ENCODE assay signal across 9 cellular contexts in the genomic region with DNA sequence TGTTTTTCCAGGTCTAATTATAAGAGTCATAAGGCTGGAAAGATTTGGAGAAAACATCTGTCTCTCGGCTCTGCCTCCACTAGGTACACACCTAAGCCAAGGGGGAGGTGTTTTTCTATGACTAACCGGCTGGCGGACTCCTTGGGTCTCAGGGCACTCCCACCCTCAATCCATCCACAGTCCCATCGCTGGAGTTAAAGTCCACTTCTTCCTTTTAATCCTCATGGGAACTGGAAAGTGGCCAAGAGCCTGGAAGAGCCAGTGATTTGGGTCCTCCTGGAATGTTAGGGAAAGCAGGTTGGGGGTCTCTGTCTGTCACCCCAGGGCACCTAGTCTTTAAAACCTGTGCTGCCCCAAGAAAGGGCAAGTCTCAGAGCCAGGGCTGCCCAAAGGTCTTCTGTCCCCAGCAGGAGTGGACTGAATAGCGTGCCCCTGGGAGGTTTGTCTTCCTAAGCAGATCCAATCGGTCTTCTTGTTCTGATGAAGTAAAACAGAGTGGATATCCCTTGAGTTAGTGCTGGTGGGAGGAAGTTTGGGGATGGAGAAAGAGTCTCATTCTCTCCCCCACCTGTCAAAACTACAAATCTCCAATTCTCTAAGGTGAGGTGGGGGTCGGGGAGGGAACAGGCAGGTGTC.
DNase-seq lines count a peak whose midpoint lies in the region; ATAC-seq and TF ChIP-seq lines count a peak whose summit lies in the region.
"Had no signal": no experiment of that assay in that cellular context is flagged by ENCODE, and none has a peak within 500 bp of the region (broad histone marks: within the 10 kb centered on the region; RNA-seq: fewer than 3 reads in every experiment).

No MANE protein-coding gene starts in this region.

- intact Hi-C loops in Panc1 (cut with micrococcal nuclease; ENCODE audit: unreplicated experiment) = no loop called here
- intact Hi-C loops in tibial artery (cut with DNase I; ENCODE audit: low total_unique reads) = no loop called here

- H3K4me1 ChIP-seq in Panc1 (ENCODE audit: control insufficient read depth, insufficient read depth, low read length) (peaks cover 51% of the 10 kb centered on the region), mesodermal cell (ENCODE audit: control insufficient read depth, insufficient read depth, low read length, poor library complexity, severe bottlenecking) (peaks cover 12% of the 10 kb centered on the region), tibial artery (peaks cover 10 to 69% (median 66%) of the 10 kb centered on the region in 4 donors)

- H3K27me3 ChIP-seq in Panc1 (ENCODE audit: control insufficient read depth, insufficient read depth, low read length) = no peaks in the 10 kb centered on the region
- no peaks in the 10 kb centered on the region for H3K27me3 ChIP-seq in tibial artery

- 86 to 90% methylated on average over 1 to 3 of the region's 7 CpGs for WGBS in mesodermal cell (ENCODE audit: insufficient coverage in 2 of 2), 2 experiments

- H3K9me3 ChIP-seq in Panc1 (ENCODE audit: control insufficient read depth, insufficient read depth, low read depth, low read length) = no peaks in the 10 kb centered on the region
- H3K9me3 ChIP-seq in mesodermal cell (ENCODE audit: control insufficient read depth, low read length) = peaks cover 7% of the 10 kb centered on the region
- H3K9me3 ChIP-seq in tibial artery = no peaks in the 10 kb centered on the region

- POLR2A ChIA-PET in Panc1 (lab: Charles Lee) = no interaction called here

- H3K36me3 ChIP-seq in Panc1 (ENCODE audit: control insufficient read depth, insufficient read depth, low read length) = no peaks in the 10 kb centered on the region
- H3K36me3 ChIP-seq in mesodermal cell (ENCODE audit: control insufficient read depth, insufficient read depth, low read length) = no peaks in the 10 kb centered on the region
- no peaks in the 10 kb centered on the region for H3K36me3 ChIP-seq in tibial artery

- in situ Hi-C loops in Panc1 (cut with HindIII; ENCODE audit: low pct_unique_long_range_greater_than_20kb, low sequenced_read_pairs) = no loop called here

- CTCF ChIA-PET in Panc1 (lab: Charles Lee) = no interaction called here

- DNase-seq in Panc1 (ENCODE audit: low read depth, low spot score) (no peak), coronary artery (ENCODE audit: low spot score) (no peak), tibial artery (peak in 1 of 2 donors; percentile 61), NCI-H1930 (lab: John Stamatoyannopoulos, UW) (no peak)
- no peak for DNase-seq in stimulated activated CD4-positive, alpha-beta T cell treated with anti-CD3 and anti-CD28 coated beads, Interleukin-1b, Interleukin-23, amount 100 ng/mL, for 48 hours
- DNase-seq: activated CD4-positive, alpha-beta T cell treated with anti-CD3 and anti-CD28 coated beads, Interleukin-2, amount 10 ng/mL, durations not matched to agents 24 days and 14 days; SHP77 had no signal

- no TSS peak for BruUV-seq in Panc1 (replicated peaks; lab: Mats Ljungman, UMichigan)

- H3K27ac ChIP-seq in Panc1 (ENCODE audit: low read length) (peak overlapping the region; percentile 35; the same call in 1 of the 2 replicates), coronary artery (peak overlapping the region; percentile 92 to 96), mesodermal cell (ENCODE audit: low read depth, low read length, severe bottlenecking) (peak overlapping the region; percentile 23), tibial artery (peak overlapping the region; percentile 90 to 91)

- TF ChIP-seq CTCF in Panc1 (IDR thresholded peaks at IDR 0.05) (no peak), coronary artery (IDR thresholded peaks at IDR 0.05) (no peak), tibial artery (IDR thresholded peaks at IDR 0.05) (no peak)

- ATAC-seq in Panc1 (no peak), HG03280 (IDR thresholded peaks at IDR 0.05; ENCODE audit: unreplicated experiment) (no peak)

- H3K4me3 ChIP-seq in Panc1 (ENCODE audit: low read depth in 2 of 2, low read length in 2 of 2) (no peak overlapping the region), coronary artery (no peak overlapping the region), mesodermal cell (ENCODE audit: extremely low read depth, insufficient read depth, low read length, poor library complexity, severe bottlenecking) (no peak overlapping the region), tibial artery (no peak overlapping the region)

Comparison
In these comparisons a context has a peak if more than half of its experiments do, and no peak if none do; other contexts are left out.
1. H3K27ac ChIP-seq: peak in every context shown above with its lines; median percentile 94 in coronary artery; 90 in tibial artery; 35 in Panc1; 23 in mesodermal cell.